ENCODE assay signal across 8 cellular contexts in the genomic region with DNA sequence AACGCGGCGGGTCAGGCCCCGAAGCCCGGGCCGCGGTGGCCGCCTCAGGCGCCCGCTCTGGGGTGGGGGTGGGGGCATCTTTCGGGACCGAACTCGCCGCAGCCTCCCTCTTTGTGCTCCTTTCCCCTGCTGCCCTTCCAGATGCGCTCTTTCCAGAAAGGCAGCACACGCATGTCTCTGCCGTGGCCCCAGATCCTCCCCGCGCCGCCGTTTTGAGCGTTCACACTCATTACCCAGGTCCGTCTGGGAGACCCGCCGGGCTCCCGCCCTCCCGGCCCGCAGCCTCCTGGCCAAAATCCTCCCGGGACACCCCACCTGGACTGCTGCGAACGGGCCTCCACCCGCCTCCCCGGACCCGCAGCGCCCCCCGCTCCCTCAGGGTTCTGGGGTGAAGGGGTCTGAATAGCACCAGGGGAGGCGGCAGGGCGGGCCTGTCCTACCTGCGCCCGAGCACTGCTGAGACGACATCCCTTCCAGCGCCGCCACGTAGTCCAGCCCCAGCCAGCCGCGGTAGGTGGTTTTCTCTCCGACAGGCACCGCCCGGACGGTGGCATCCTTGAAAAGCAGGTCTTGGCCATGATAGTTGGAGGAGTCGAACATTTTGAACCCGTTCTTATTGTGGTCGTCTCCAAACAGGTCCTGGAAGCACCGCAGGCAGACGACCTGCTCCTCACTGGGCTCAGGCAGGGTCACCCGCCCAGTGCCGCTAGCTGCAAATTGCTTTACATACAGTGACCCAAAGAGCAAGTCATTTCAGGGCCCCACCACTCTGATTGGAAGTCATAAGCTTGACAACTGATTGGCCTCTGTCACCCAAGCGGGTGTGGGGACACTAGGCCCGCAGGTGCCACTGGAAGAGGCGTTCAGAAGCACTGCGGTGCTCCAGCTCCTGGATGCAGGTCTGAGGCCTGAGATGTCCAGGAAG. TPM values are rescaled to one million over a fixed set of nuclear protein-coding genes. Genes with fewer than 3 reads are reported as not detected.
DNase-seq lines count a peak whose midpoint lies in the region; ATAC-seq and TF ChIP-seq lines count a peak whose summit lies in the region.

No MANE protein-coding gene starts in this region.

- no peak overlapping the region for H3K27ac ChIP-seq in GM23338 (ENCODE audit: low read depth)

- H3K27me3 ChIP-seq in GM23338 (ENCODE audit: insufficient read depth), result peaks cover 30% of the 10 kb centered on the region

- no peak overlapping the region for H3K27ac Mint-ChIP-seq in GM23338
- H3K27ac Mint-ChIP-seq in activated naive CD8-positive, alpha-beta T cell treated with anti-CD3 and anti-CD28 coated beads for 36 hours, result peak overlapping the region; percentile 79

- H3K27me3 Mint-ChIP-seq in GM23338 (ENCODE audit: insufficient read depth, low read depth, poor library complexity), result peaks cover 23% of the 10 kb centered on the region
- H3K27me3 Mint-ChIP-seq in activated naive CD8-positive, alpha-beta T cell treated with anti-CD3 and anti-CD28 coated beads for 36 hours, result peaks cover 3% of the 10 kb centered on the region

- DNase-seq in COR-L47 (lab: John Stamatoyannopoulos, UW) (peak; percentile 57), GM23338 (ENCODE audit: low spot score) (peak; percentile 55), NCI-H2171 treated with DMSO at 0.1 percent for 48 hours (lab: John Stamatoyannopoulos, UW) (peak; percentile 52), iPS-NIHi11 (ENCODE audit: low spot score) (peak; percentile 64), NCI-H446 treated with DMSO at 0.1 percent for 48 hours (lab: John Stamatoyannopoulos, UW) (no peak), globus pallidus (ENCODE audit: low spot score) (no peak)
- peak; percentile 35 for DNase-seq in activated naive CD8-positive, alpha-beta T cell treated with anti-CD3 and anti-CD28 coated beads for 36 hours
- peak; percentile 48 for DNase-seq in stimulated activated CD8-positive, alpha-beta memory T cell treated with anti-CD3 and anti-CD28 coated beads, Interleukin-4, amount 100 ng/mL, for 48 hours

- H3K9me2 ChIP-seq in GM23338 (ENCODE audit: insufficient read depth), result no peaks in the 10 kb centered on the region

- H3K4me3 Mint-ChIP-seq in GM23338, result peak overlapping the region; percentile 80
- H3K4me3 Mint-ChIP-seq in activated naive CD8-positive, alpha-beta T cell treated with anti-CD3 and anti-CD28 coated beads for 36 hours, result peak overlapping the region; percentile 81

- H3K4me1 Mint-ChIP-seq in GM23338, result peaks cover 8% of the 10 kb centered on the region
- H3K4me1 Mint-ChIP-seq in activated naive CD8-positive, alpha-beta T cell treated with anti-CD3 and anti-CD28 coated beads for 36 hours, result peaks cover 8% of the 10 kb centered on the region

- peak; percentile 56 for ATAC-seq in GM23338

- no peaks in the 10 kb centered on the region; the same call in 1 of the 2 replicates for H3K4me1 ChIP-seq in GM23338 (ENCODE audit: insufficient read depth)

- no peak for TF ChIP-seq CTCF in GM23338 (conservative IDR thresholded peaks at IDR 0.05; ENCODE audit: low read depth in 2 of 2)

- peaks cover 4% of the 10 kb centered on the region; the same call in 1 of the 3 replicates for H3K36me3 Mint-ChIP-seq in GM23338 (ENCODE audit: low read depth)
- H3K36me3 Mint-ChIP-seq in activated naive CD8-positive, alpha-beta T cell treated with anti-CD3 and anti-CD28 coated beads for 36 hours, result peaks cover 2% of the 10 kb centered on the region

- peaks cover 3% of the 10 kb centered on the region; the same call in 2 of the 3 replicates for H3K9me3 Mint-ChIP-seq in GM23338
- H3K9me3 Mint-ChIP-seq in activated naive CD8-positive, alpha-beta T cell treated with anti-CD3 and anti-CD28 coated beads for 36 hours, result no peaks in the 10 kb centered on the region

- peak overlapping the region; percentile 92 for H2AFZ ChIP-seq in GM23338

- H3K36me3 ChIP-seq in GM23338 (ENCODE audit: insufficient read depth), result no peaks in the 10 kb centered on the region

- no peaks in the 10 kb centered on the region for H4K20me1 ChIP-seq in GM23338 (replicated peaks; ENCODE audit: insufficient read depth)

- H3F3A ChIP-seq in GM23338 (replicated peaks; ENCODE audit: low read depth), result peaks cover 6% of the 10 kb centered on the region; the same call in 1 of the 2 replicates

- H3K4me2 ChIP-seq in GM23338, result peak overlapping the region; percentile 92

- peak overlapping the region; percentile 70 for H3K4me3 ChIP-seq in GM23338

- H3K79me2 ChIP-seq in GM23338 (replicated peaks; ENCODE audit: insufficient read depth), result no peaks in the 10 kb centered on the region

TF ChIP-seq in GM23338, 12 proteins besides CTCF, POLR2A, EP300 and RAD21:
- peak; percentile 74 for TF ChIP-seq EZH2 (IDR thresholded peaks at IDR 0.05; ENCODE audit: low read depth, unreplicated experiment)
- TF ChIP-seq, protein P1, sequence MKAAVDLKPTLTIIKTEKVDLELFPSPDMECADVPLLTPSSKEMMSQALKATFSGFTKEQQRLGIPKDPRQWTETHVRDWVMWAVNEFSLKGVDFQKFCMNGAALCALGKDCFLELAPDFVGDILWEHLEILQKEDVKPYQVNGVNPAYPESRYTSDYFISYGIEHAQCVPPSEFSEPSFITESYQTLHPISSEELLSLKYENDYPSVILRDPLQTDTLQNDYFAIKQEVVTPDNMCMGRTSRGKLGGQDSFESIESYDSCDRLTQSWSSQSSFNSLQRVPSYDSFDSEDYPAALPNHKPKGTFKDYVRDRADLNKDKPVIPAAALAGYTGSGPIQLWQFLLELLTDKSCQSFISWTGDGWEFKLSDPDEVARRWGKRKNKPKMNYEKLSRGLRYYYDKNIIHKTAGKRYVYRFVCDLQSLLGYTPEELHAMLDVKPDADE (IDR thresholded peaks at IDR 0.05), result no peak

RNA-seq across cellular contexts. Expression of gene MELTF, which starts 25.9 kb away (rescaled TPM):
- 5.2 and 5.4 TPM in 2 replicates for total RNA-seq in GM23338 (2014; rRNA removed; shearing (Covaris generic))
- 1.3 and 1.4 TPM in 2 replicates for polyA plus RNA-seq in GM23338 (2016; fragmentation: Nextera tagmentation; extraction: Ambion mirVana)
- 1 to 10 TPM; 2.7 TPM for total RNA-seq in activated naive CD8-positive, alpha-beta T cell treated with anti-CD3 and anti-CD28 coated beads for 36 hours

RNA-seq across cellular contexts. Expression of gene PIGZ, which starts 35.1 kb away (rescaled TPM):
- not detected in 2 replicates for total RNA-seq in GM23338 (2014; rRNA removed; shearing (Covaris generic))
- 0.16 TPM in 1 of 2 replicates, not detected in the other for polyA plus RNA-seq in GM23338 (2016; fragmentation: Nextera tagmentation; extraction: Ambion mirVana)
- under 1 TPM; 0.27 to 0.38 TPM for total RNA-seq in activated naive CD8-positive, alpha-beta T cell treated with anti-CD3 and anti-CD28 coated beads for 36 hours

Comparison
In these comparisons a context has a peak if more than half of its experiments do, and no peak if none do; other contexts are left out.
1. DNase-seq: peak in COR-L47 (single experiment), GM23338 (single experiment), NCI-H2171 treated with DMSO at 0.1 percent for 48 hours (single experiment), activated naive CD8-positive, alpha-beta T cell treated with anti-CD3 and anti-CD28 coated beads for 36 hours (single experiment), iPS-NIHi11 (single experiment) and stimulated activated CD8-positive, alpha-beta memory T cell treated with anti-CD3 and anti-CD28 coated beads, Interleukin-4, amount 100 ng/mL, for 48 hours (single experiment); none in NCI-H446 treated with DMSO at 0.1 percent for 48 hours (single experiment) and globus pallidus (single experiment).